In the genomic region with DNA sequence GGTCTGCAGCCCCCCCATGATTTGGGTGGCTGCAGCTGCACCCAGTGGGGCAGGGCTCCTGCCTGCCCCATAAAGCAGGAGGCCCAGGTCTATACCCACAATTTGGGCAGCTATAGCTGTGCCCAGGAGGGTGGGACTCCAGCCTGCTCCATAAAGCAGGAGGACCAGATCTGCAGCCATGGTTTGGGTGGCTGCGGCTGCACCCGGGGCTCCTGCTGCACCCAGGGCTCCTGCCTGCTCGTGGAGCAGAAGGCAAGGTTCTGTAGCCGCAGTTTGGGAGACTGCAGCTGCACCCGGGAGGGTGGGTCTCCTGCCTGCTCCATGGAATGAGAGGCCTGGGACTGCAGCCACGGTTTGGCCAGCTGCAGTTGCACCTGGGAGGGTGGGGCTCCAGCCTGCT, we compare ENCODE assay signal across 20 cellular contexts.
DNase-seq lines count a peak whose midpoint lies in the region; ATAC-seq, FAIRE-seq and TF ChIP-seq lines count a peak whose summit lies in the region.
"Had no signal": no experiment of that assay in that cellular context is flagged by ENCODE, and none has a peak within 500 bp of the region (broad histone marks: within the 10 kb centered on the region; RNA-seq: fewer than 3 reads in every experiment).

No MANE protein-coding gene starts in this region.

- peaks cover 40% of the 10 kb centered on the region for H3K27me3 ChIP-seq in BLaER1
- H3K27me3 ChIP-seq in aorta (ENCODE audit: control insufficient read depth in 1 of 2, insufficient read depth in 2 of 2, low read length in 1 of 2): no peaks in the 10 kb centered on the region

- no peak for FAIRE-seq in kidney (lab: Jason Lieb, UNC)
- FAIRE-seq: A549, D721Med, G401.6, GM12891 had no signal

- H3K9me3 Mint-ChIP-seq in Calu3 (ENCODE audit: low read depth, unreplicated experiment): no peaks in the 10 kb centered on the region
- H3K9me3 Mint-ChIP-seq: CD4-positive, alpha-beta memory T cell; CD8-positive, alpha-beta memory T cell had no signal

- no peaks in the 10 kb centered on the region for H3K27me3 Mint-ChIP-seq in Calu3 (ENCODE audit: unreplicated experiment)
- H3K27me3 Mint-ChIP-seq: B cell; CD4-positive, alpha-beta memory T cell; CD4-positive, CD25-positive, alpha-beta regulatory T cell had no signal

- 77 to 94% methylated on average over 6 of the region's 6 CpGs for WGBS in aorta, 2 donors

- H3K4me1 Mint-ChIP-seq in Calu3 (ENCODE audit: low read depth, unreplicated experiment): no peaks in the 10 kb centered on the region
- H3K4me1 Mint-ChIP-seq: CD14-positive monocyte had no signal

- H3K27ac ChIP-seq in BLaER1: no peak overlapping the region
- no peak overlapping the region for H3K27ac ChIP-seq in kidney (ENCODE audit: low read depth in 2 of 2, low read length in 2 of 2)
- H3K27ac ChIP-seq in aorta (ENCODE audit: low read depth in 1 of 2, low read length in 2 of 2): no peak overlapping the region
- H3K27ac ChIP-seq: 22Rv1, A549 had no signal

- H3K4me1 ChIP-seq in BLaER1 (no peaks in the 10 kb centered on the region), kidney (ENCODE audit: control insufficient read depth in 1 of 2, insufficient read depth in 1 of 2, low read depth in 1 of 2, low read length in 2 of 2) (no peaks in the 10 kb centered on the region), aorta (ENCODE audit: control insufficient read depth in 1 of 2, insufficient read depth in 2 of 2, low read length in 2 of 2) (no peaks in the 10 kb centered on the region)
- H3K4me1 ChIP-seq: A549 had no signal

- H3K9ac ChIP-seq in BLaER1 (no peak overlapping the region), kidney (ENCODE audit: low read length in 2 of 2) (no peak overlapping the region)

- H3K9me3 ChIP-seq in BLaER1 (peaks cover 63% of the 10 kb centered on the region), kidney (ENCODE audit: control insufficient read depth in 1 of 2, low read length in 2 of 2) (no peaks in the 10 kb centered on the region), aorta (ENCODE audit: control insufficient read depth, low read length) (no peaks in the 10 kb centered on the region)
- H3K9me3 ChIP-seq: A549 had no signal

- 0 out of 2 replicates have a peak overlapping the region, but pooled peaks have one; percentile 14 for H3K4me3 ChIP-seq in BLaER1
- no peak overlapping the region for H3K4me3 ChIP-seq in kidney (ENCODE audit: low read length in 2 of 2)
- no peak overlapping the region for H3K4me3 ChIP-seq in aorta (ENCODE audit: low read length in 2 of 2)
- H3K4me3 ChIP-seq: A549 had no signal

- peak; percentile 26 for ATAC-seq in aorta (ENCODE audit: low FRiP score)
- no peak for ATAC-seq in GM19324 (IDR thresholded peaks at IDR 0.05; ENCODE audit: low FRiP score, unreplicated experiment)
- ATAC-seq: A549 had no signal

- H3K36me3 Mint-ChIP-seq in Calu3 (ENCODE audit: insufficient read depth, unreplicated experiment): peaks cover 9% of the 10 kb centered on the region

- DNase-seq in kidney (peak; percentile 51), aorta (no peak), Calu3 (no peak)
- DNase-seq: AML-193; C1 segment of cervical spinal cord; CD4-positive, alpha-beta memory T cell; CD4-positive, CD25-positive, alpha-beta regulatory T cell; CD8-positive, alpha-beta memory T cell; COR-L47; DMS79 treated with DMSO at 0.1 percent for 48 hours; GF-D8 had no signal

- peaks cover 68% of the 10 kb centered on the region for H3K36me3 ChIP-seq in BLaER1
- no peaks in the 10 kb centered on the region for H3K36me3 ChIP-seq in kidney (ENCODE audit: control insufficient read depth in 1 of 2, insufficient read depth in 2 of 2, low read length in 2 of 2)
- no peaks in the 10 kb centered on the region for H3K36me3 ChIP-seq in aorta (ENCODE audit: control insufficient read depth in 1 of 2, insufficient read depth in 2 of 2, low read length in 1 of 2)

- H3K4me3 Mint-ChIP-seq in Calu3 (ENCODE audit: low read depth, unreplicated experiment): no peak overlapping the region
- H3K4me3 Mint-ChIP-seq: B cell; CD14-positive monocyte; CD4-positive, alpha-beta memory T cell; CD4-positive, CD25-positive, alpha-beta regulatory T cell; CD8-positive, alpha-beta memory T cell had no signal

- peaks cover 55% of the 10 kb centered on the region for H4K20me1 ChIP-seq in BLaER1

- no TSS peak for BruUV-seq in Calu3 (replicated peaks; lab: Mats Ljungman, UMichigan)

- no peak overlapping the region for H3K4me2 ChIP-seq in BLaER1
- H3K4me2 ChIP-seq: A549 had no signal

- TF ChIP-seq CTCF in kidney (IDR thresholded peaks at IDR 0.05; ENCODE audit: borderline replicate concordance, extremely low read depth, insufficient read depth): no peak
- no peak for TF ChIP-seq CTCF in Calu3 (IDR thresholded peaks at IDR 0.05; ENCODE audit: unreplicated experiment)

- intact Hi-C loops in kidney (cut with DNase I): no loop called here
- intact Hi-C loops in aorta (cut with DNase I): no loop called here
- intact Hi-C loops in Calu3 (cut with micrococcal nuclease; ENCODE audit: unreplicated experiment): no loop called here

- no peak overlapping the region for H3K27ac Mint-ChIP-seq in Calu3 (ENCODE audit: unreplicated experiment)
- H3K27ac Mint-ChIP-seq: B cell; CD14-positive monocyte; CD4-positive, alpha-beta memory T cell; CD4-positive, CD25-positive, alpha-beta regulatory T cell; CD8-positive, alpha-beta memory T cell had no signal

- CTCF ChIA-PET in Calu3 (lab: Charles Lee): no interaction called here
